Comparison of ENCODE assay signal across 9 cellular contexts in the genomic region with DNA sequence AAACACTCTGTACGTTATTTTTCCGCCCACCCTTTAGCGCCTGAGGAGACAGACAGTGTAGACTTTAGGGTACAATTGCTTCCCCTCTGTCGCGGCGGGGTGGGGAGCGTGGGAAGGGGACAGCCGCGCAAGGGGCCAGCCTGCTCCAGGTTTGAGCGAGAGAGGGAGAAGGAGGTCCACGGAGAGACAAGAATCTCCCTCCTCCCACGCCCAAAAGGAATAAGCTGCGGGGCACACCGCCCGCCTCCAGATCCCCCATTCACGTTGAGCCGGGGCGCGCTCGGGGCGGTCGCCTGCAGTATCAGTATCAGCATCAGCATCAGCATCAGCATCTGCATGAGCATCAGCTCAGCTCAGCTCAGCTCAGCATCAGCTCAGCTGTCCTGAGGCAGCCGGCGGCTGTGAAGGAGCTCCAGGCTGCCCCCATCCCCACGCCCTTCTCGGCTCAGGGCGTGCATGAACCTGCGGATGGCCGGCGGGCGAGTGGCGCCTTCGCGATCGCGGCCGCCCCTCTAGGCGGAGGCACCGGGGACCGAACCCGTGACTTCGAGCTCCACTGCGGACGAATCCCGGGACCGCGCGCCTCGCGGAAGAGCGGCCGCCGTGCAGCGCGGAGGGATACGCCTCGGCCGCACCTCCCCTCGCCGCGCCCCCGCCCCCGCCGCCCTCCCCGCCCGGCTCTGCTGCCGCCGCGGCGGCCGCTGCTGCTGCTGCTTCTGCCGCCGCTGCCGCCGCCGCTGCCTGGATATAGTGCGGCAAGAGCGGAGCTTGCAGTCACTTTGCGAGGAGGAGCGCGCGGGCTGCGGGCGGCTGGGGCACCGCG. TPM values are rescaled to one million over a fixed set of nuclear protein-coding genes. Genes with fewer than 3 reads are reported as not detected.
DNase-seq lines count a peak whose midpoint lies in the region; ATAC-seq and TF ChIP-seq lines count a peak whose summit lies in the region.
"Had no signal": no experiment of that assay in that cellular context is flagged by ENCODE, and none has a peak within 500 bp of the region (broad histone marks: within the 10 kb centered on the region; RNA-seq: fewer than 3 reads in every experiment).

A gene (plus strand): TSS at position 777 of the 823 bp plus-strand sequence.

- H3K9me3 ChIP-seq in adrenal gland (replicated peaks in 1 of 3) = no peaks in the 10 kb centered on the region

- H3K27ac Mint-ChIP-seq in progenitor cell of endocrine pancreas = peak within 1 kb of the TSS; percentile 76

- peaks cover 15 to 37% of the 10 kb centered on the region in 2 donors for H3K4me1 ChIP-seq in adrenal gland (replicated peaks in 1 of 2)
- no peaks in the 10 kb centered on the region for H3K4me1 ChIP-seq in urinary bladder (ENCODE audit: insufficient read depth)

- H3K4me3 ChIP-seq in adrenal gland (peak within 1 kb of the TSS in 3 of 4 donors; percentile 50 to 86 (median 56)), urinary bladder (ENCODE audit: low read depth, low read length) (peak within 1 kb of the TSS; percentile 41)

- peaks cover 79% of the 10 kb centered on the region for H3K27me3 Mint-ChIP-seq in progenitor cell of endocrine pancreas

- H3K9me3 Mint-ChIP-seq in progenitor cell of endocrine pancreas (ENCODE audit: low read depth) = no peaks in the 10 kb centered on the region

- no peaks in the 10 kb centered on the region for H3K27me3 ChIP-seq in adrenal gland

- peaks cover 1% of the 10 kb centered on the region for H3K4me1 Mint-ChIP-seq in progenitor cell of endocrine pancreas (ENCODE audit: low read depth)

- TF ChIP-seq CTCF in adrenal gland (IDR thresholded peaks at IDR 0.05) (peak in 1 of 6 experiments; percentile 2), progenitor cell of endocrine pancreas (IDR thresholded peaks at IDR 0.05; ENCODE audit: unreplicated experiment) (no peak)

- 1% methylated on average over 11 to 86 of the region's 86 CpGs for WGBS in adrenal gland, 4 donors
- WGBS in urinary bladder = under 1% methylated on average over 86 of the region's 86 CpGs

- no peaks in the 10 kb centered on the region for H3K36me3 ChIP-seq in adrenal gland (replicated peaks in 1 of 2)
- no peaks in the 10 kb centered on the region for H3K36me3 ChIP-seq in urinary bladder (ENCODE audit: insufficient read depth)

- peak; percentile 90 to 94 for TF ChIP-seq POLR2A in adrenal gland (IDR thresholded peaks at IDR 0.05)

- peak within 1 kb of the TSS; percentile 75 for H3K4me3 Mint-ChIP-seq in progenitor cell of endocrine pancreas (ENCODE audit: low read depth)

- H3K27ac ChIP-seq in adrenal gland (peak within 1 kb of the TSS in 4 of 5 donors; percentile 28 to 82 (median 68)), urinary bladder (ENCODE audit: low read depth) (no peak within 1 kb of the TSS)

- ATAC-seq in left cardiac atrium (peak; percentile 89), GM21360 (IDR thresholded peaks at IDR 0.05; ENCODE audit: unreplicated experiment) (no peak)

- intact Hi-C loops in adrenal gland (cut with DNase I) = loop anchor here in 1 of 2 donors (10.0 kb wide), 1 partner anchor 1797 kb away; no protein-coding TSS in a partner anchor
- intact Hi-C loops in left cardiac atrium (cut with DNase I) = no loop called here

- DNase-seq in ELF-1 (ENCODE audit: low read depth, low spot score) (peak; percentile 76), HK-2 (ENCODE audit: unreplicated experiment) (peak; percentile 30), SKM-1 treated with dmso at 0.1 percent for 144 hours (lab: John Stamatoyannopoulos, UW; ENCODE audit: unreplicated experiment) (peak; percentile 63), adrenal gland (peak; percentile 81 to 87 (median 83)), left cardiac atrium (peak; percentile 80), progenitor cell of endocrine pancreas (ENCODE audit: low spot score, unreplicated experiment) (peak; percentile 59)

- H3K36me3 Mint-ChIP-seq in progenitor cell of endocrine pancreas (ENCODE audit: insufficient read depth) = no peaks in the 10 kb centered on the region

RNA-seq across cellular contexts. Expression of the gene that starts here (rescaled TPM):
- total RNA-seq in adrenal gland (10 to 100 TPM in 7 of 8 donors, 1 to 10 TPM in 1; 9.1 to 59.4 (median 23.9) TPM), left cardiac atrium (1 to 10 TPM; 4.8 to 6.5 TPM), progenitor cell of endocrine pancreas (0.60 and 1.1 TPM in 2 replicates), urinary bladder (20.1 TPM)
- polyA plus RNA-seq in adrenal gland (10 to 100 TPM in 1 of 3 donors, 1 to 10 TPM in 2; 2.2 to 37.6 (median 2.5) TPM), urinary bladder (2.8 TPM)
- total RNA-seq: activated CD8-positive, alpha-beta memory T cell treated with anti-CD3 and anti-CD28 coated beads for 36 hours had no signal

Comparison
In these comparisons a context has a peak if more than half of its experiments do, and no peak if none do; other contexts are left out.
1. DNase-seq: peak in every context shown above with its lines; median percentile 83 in adrenal gland; 80 in left cardiac atrium; 76 in ELF-1; 63 in SKM-1 treated with dmso at 0.1 percent for 144 hours; 59 in progenitor cell of endocrine pancreas; 30 in HK-2.